18 cellular contexts compared by ENCODE assay signal in genomic region chr15:77386626-77387025, GRCh38.
"Had no signal": no experiment of that assay in that cellular context is flagged by ENCODE, and none has a peak within 500 bp of the region (broad histone marks: within the 10 kb centered on the region; RNA-seq: fewer than 3 reads in every experiment).

No MANE protein-coding gene starts in this region.

- H3K4me1 ChIP-seq: colonic mucosa, parathyroid adenoma, prostate gland, right lobe of liver had no signal

- DNase-seq: colonic mucosa; dermis blood vessel endothelial cell; gastrocnemius medialis; immature natural killer cell; left cardiac atrium; left ventricle myocardium superior; mesendoderm; naive B cell; right lobe of liver; spleen; stimulated activated CD4-positive, alpha-beta T cell treated with anti-CD3 and anti-CD28 coated beads, Interleukin-15, amount 100 ng/mL, for 24 hours; stimulated activated CD4-positive, alpha-beta T cell treated with anti-CD3 and anti-CD28 coated beads, Interleukin-1b, Interleukin-23, amount 100 ng/mL, for 48 hours; stimulated activated CD4-positive, alpha-beta T cell treated with anti-CD3 and anti-CD28 coated beads, Interleukin-4, amount 100 ng/mL, for 24 hours; upper lobe of right lung had no signal

- H3K79me2 ChIP-seq: parathyroid adenoma had no signal

- H3K27ac ChIP-seq: colonic mucosa, gastrocnemius medialis, parathyroid adenoma, prostate gland, right lobe of liver, spleen, tibial nerve, upper lobe of right lung had no signal

- H3K27me3 ChIP-seq: colonic mucosa, gastrocnemius medialis, right lobe of liver, spleen, tibial nerve, upper lobe of right lung had no signal

- H2AFZ ChIP-seq: parathyroid adenoma had no signal

- H3K36me3 ChIP-seq: colonic mucosa, gastrocnemius medialis, prostate gland, right lobe of liver, spleen, tibial nerve, upper lobe of right lung had no signal

- H3K4me3 ChIP-seq: colonic mucosa, gastrocnemius medialis, lung, prostate gland, right lobe of liver, spleen, tibial nerve, upper lobe of right lung had no signal

- H3K9me3 ChIP-seq: colonic mucosa, gastrocnemius medialis, prostate gland, right lobe of liver, spleen, tibial nerve, upper lobe of right lung had no signal

- H3K9ac ChIP-seq: parathyroid adenoma had no signal
